Comparison of ENCODE assay signal across 2 cellular contexts in the genomic region with DNA sequence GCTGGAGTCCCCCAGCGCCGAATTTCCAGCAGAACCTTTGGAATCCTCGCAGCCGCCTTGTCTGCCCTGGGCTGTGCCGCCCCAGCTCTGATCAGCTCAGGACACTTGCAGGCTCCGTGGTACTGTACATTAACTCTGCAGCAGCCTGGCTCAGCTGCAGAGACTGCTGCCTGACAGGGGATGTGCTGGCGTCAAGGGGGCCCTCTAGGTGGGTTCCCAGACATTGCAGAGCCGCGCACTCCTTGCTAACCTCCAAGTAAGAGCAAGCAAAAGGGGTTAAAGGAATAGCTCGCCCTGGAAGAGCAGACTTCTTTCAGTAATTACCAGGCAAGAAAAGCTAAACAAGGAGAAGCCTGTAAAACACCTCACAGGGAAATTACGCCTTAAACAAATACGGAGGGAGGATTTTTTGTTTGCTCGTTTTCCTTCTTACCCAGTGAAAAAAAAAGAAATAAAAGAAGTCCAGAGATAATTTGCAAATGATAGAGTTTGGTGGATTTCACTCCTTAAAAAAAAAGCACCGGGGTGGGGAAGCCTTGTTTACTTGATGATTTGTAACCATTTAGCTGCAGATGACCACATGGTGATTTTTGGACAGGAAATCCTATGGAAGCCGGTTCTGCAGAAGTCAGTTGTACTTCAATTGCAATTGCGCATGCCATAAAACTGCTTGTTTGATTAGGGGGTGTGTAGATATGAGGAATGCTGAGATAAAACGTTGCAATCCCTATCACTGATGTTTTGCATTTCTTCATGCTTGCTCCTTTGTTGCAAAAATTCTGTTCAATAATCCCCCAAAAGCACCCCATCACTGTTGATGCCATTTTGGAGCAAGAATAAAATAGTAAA.
A peak's percentile ranks its signal among the peaks of the same experiment; 100 is the strongest.
TF ChIP-seq lines count a peak whose summit lies in the region.

No MANE protein-coding gene starts in this region.

TF ChIP-seq in A549, 52 proteins besides CTCF, POLR2A, EP300 and RAD21 (continued from another document and continues in another):
- 0 out of 2 replicates have a peak, but pooled peaks have one; percentile 40 for TF ChIP-seq ATOH8 (CRISPR knock-in tag; IDR thresholded peaks at IDR 0.05; ENCODE audit: low read depth)
- TF ChIP-seq JUN (IDR thresholded peaks at IDR 0.05): peak; percentile 34 to 37; a peak in 2 of 5 replicates
- TF ChIP-seq RNF2 (IDR thresholded peaks at IDR 0.05; ENCODE audit: borderline replicate concordance, low read depth): no peak
- TF ChIP-seq NPAS2 (CRISPR knock-in tag; IDR thresholded peaks at IDR 0.05; ENCODE audit: borderline replicate concordance): no peak
- no peak for TF ChIP-seq ZC3H11A (IDR thresholded peaks at IDR 0.05)
- no peak for TF ChIP-seq CHD2 (IDR thresholded peaks at IDR 0.05; ENCODE audit: low read length, partially characterized antibody)
- peak; percentile 55 for TF ChIP-seq SMC3 (IDR thresholded peaks at IDR 0.05)
- no peak for TF ChIP-seq CBX2 (IDR thresholded peaks at IDR 0.05; ENCODE audit: borderline replicate concordance, low read depth)
- TF ChIP-seq KDM5A (IDR thresholded peaks at IDR 0.05): no peak
- no peak for TF ChIP-seq PHF8 (IDR thresholded peaks at IDR 0.05; ENCODE audit: borderline replicate concordance, low read depth)
- no peak for TF ChIP-seq HMGXB4 (CRISPR knock-in tag; IDR thresholded peaks at IDR 0.05; ENCODE audit: borderline replicate concordance)
- no peak for TF ChIP-seq NR3C1 (IDR thresholded peaks at IDR 0.05)
- TF ChIP-seq ZSCAN20 (CRISPR knock-in tag; IDR thresholded peaks at IDR 0.05): no peak
- TF ChIP-seq REST (IDR thresholded peaks at IDR 0.05): no peak
- no peak for TF ChIP-seq USF2 (IDR thresholded peaks at IDR 0.05)
- no peak for TF ChIP-seq CHD4 (IDR thresholded peaks at IDR 0.05; ENCODE audit: borderline replicate concordance)
- no peak for TF ChIP-seq HEYL (CRISPR knock-in tag; IDR thresholded peaks at IDR 0.05)
- TF ChIP-seq MAFK (IDR thresholded peaks at IDR 0.05; ENCODE audit: partially characterized antibody): no peak
- no peak for TF ChIP-seq JUNB (IDR thresholded peaks at IDR 0.05)
- TF ChIP-seq, protein P1, sequence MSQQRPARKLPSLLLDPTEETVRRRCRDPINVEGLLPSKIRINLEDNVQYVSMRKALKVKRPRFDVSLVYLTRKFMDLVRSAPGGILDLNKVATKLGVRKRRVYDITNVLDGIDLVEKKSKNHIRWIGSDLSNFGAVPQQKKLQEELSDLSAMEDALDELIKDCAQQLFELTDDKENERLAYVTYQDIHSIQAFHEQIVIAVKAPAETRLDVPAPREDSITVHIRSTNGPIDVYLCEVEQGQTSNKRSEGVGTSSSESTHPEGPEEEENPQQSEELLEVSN (IDR thresholded peaks at IDR 0.05; ENCODE audit: borderline replicate concordance, low read depth): no peak
- TF ChIP-seq, protein P2, sequence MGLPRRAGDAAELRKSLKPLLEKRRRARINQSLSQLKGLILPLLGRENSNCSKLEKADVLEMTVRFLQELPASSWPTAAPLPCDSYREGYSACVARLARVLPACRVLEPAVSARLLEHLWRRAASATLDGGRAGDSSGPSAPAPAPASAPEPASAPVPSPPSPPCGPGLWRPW (IDR thresholded peaks at IDR 0.05): no peak
- TF ChIP-seq HOXB5 (CRISPR knock-in tag; IDR thresholded peaks at IDR 0.05): no peak
- TF ChIP-seq RARB (CRISPR knock-in tag; IDR thresholded peaks at IDR 0.05): no peak
- no peak for TF ChIP-seq EHMT2 (IDR thresholded peaks at IDR 0.05; ENCODE audit: low read depth)

TF ChIP-seq in SK-N-SH, 30 proteins besides CTCF, POLR2A, EP300 and RAD21 (continued from another document):
- TF ChIP-seq RFX5 (IDR thresholded peaks at IDR 0.05; ENCODE audit: low read length) (no peak), GABPA (IDR thresholded peaks at IDR 0.05; ENCODE audit: low read depth) (no peak), EZH2phosphoT487 (IDR thresholded peaks at IDR 0.05; ENCODE audit: borderline replicate concordance, low read depth) (no peak), YY1 (IDR thresholded peaks at IDR 0.05; ENCODE audit: low read depth) (peak; percentile 30; the same call in 1 of the 2 replicates), MXI1 (IDR thresholded peaks at IDR 0.05; ENCODE audit: low read depth, low read length) (peak; percentile 76; the same call in 1 of the 2 replicates), NFIC (IDR thresholded peaks at IDR 0.05; ENCODE audit: borderline replicate concordance) (no peak), TEAD4 (IDR thresholded peaks at IDR 0.05; ENCODE audit: borderline replicate concordance, insufficient read depth) (no peak), RXRA (IDR thresholded peaks at IDR 0.05; ENCODE audit: borderline replicate concordance, low read depth) (no peak), FOXM1 (IDR thresholded peaks at IDR 0.05; ENCODE audit: low read depth) (no peak), CHD2 (IDR thresholded peaks at IDR 0.05; ENCODE audit: low read length, partially characterized antibody) (peak; percentile 39), TAF1 (IDR thresholded peaks at IDR 0.05; ENCODE audit: borderline replicate concordance, low read depth, low read length) (no peak), ZBTB33 (IDR thresholded peaks at IDR 0.05; ENCODE audit: borderline replicate concordance, low read depth) (no peak), POLR2AphosphoS5 (IDR thresholded peaks at IDR 0.05; ENCODE audit: low read depth, low read length) (no peak), REST (IDR thresholded peaks at IDR 0.05; ENCODE audit: low read depth, low read length) (no peak), GATA2 (CRISPR knock-in tag; IDR thresholded peaks at IDR 0.05) (peak; percentile 15; the same call in 1 of the 2 replicates), JUND (IDR thresholded peaks at IDR 0.05) (no peak), FOXJ3 (CRISPR knock-in tag; IDR thresholded peaks at IDR 0.05) (0 out of 2 replicates have a peak, but pooled peaks have one; percentile 18), SIN3A (IDR thresholded peaks at IDR 0.05; ENCODE audit: borderline replicate concordance, low read depth, low read length) (0 out of 2 replicates have a peak, but pooled peaks have one; percentile 49)
- TF ChIP-seq, protein P3, sequence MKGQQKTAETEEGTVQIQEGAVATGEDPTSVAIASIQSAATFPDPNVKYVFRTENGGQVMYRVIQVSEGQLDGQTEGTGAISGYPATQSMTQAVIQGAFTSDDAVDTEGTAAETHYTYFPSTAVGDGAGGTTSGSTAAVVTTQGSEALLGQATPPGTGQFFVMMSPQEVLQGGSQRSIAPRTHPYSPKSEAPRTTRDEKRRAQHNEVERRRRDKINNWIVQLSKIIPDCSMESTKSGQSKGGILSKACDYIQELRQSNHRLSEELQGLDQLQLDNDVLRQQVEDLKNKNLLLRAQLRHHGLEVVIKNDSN (IDR thresholded peaks at IDR 0.05; ENCODE audit: borderline replicate concordance, low read depth): no peak
- TF ChIP-seq, protein P4, sequence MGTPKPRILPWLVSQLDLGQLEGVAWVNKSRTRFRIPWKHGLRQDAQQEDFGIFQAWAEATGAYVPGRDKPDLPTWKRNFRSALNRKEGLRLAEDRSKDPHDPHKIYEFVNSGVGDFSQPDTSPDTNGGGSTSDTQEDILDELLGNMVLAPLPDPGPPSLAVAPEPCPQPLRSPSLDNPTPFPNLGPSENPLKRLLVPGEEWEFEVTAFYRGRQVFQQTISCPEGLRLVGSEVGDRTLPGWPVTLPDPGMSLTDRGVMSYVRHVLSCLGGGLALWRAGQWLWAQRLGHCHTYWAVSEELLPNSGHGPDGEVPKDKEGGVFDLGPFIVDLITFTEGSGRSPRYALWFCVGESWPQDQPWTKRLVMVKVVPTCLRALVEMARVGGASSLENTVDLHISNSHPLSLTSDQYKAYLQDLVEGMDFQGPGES (IDR thresholded peaks at IDR 0.05; ENCODE audit: low read depth, low read length): no peak
- TF ChIP-seq, protein P5, sequence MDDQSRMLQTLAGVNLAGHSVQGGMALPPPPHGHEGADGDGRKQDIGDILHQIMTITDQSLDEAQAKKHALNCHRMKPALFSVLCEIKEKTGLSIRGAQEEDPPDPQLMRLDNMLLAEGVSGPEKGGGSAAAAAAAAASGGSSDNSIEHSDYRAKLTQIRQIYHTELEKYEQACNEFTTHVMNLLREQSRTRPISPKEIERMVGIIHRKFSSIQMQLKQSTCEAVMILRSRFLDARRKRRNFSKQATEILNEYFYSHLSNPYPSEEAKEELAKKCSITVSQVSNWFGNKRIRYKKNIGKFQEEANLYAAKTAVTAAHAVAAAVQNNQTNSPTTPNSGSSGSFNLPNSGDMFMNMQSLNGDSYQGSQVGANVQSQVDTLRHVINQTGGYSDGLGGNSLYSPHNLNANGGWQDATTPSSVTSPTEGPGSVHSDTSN (IDR thresholded peaks at IDR 0.05): peak; percentile 65
